Comparison of ENCODE assay signal across 20 cellular contexts in the genomic region with DNA sequence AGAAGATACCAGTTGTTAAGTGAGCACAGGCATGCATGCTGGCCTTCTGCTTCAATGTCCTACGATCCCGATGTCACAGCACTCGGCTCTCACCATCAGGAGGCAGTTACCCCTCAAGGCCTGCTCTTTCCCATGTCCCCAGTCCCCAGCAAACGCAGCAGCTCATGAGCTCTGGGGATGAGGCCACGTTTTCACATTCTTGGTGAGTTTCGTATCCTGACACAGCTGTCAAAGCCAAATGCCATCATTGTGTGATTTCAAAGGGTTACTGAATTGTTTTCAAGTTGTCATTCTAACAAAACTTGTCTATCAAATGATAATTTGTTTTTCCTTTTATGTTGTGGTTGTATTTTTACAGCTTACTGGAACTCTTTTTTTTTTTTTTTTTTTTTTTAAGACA.
DNase-seq lines count a peak whose midpoint lies in the region; FAIRE-seq and TF ChIP-seq lines count a peak whose summit lies in the region.
"Had no signal": no experiment of that assay in that cellular context is flagged by ENCODE, and none has a peak within 500 bp of the region (broad histone marks: within the 10 kb centered on the region; RNA-seq: fewer than 3 reads in every experiment).

No MANE protein-coding gene starts in this region.

- H3K4ac ChIP-seq in mesendoderm (ENCODE audit: low read depth, low read length): no peak overlapping the region

- H3K79me2 ChIP-seq in mesendoderm (ENCODE audit: control insufficient read depth, insufficient read depth, low read length): no peaks in the 10 kb centered on the region
- no peaks in the 10 kb centered on the region for H3K79me2 ChIP-seq in neural cell (replicated peaks; ENCODE audit: insufficient read depth, low read length)

- FAIRE-seq in HTR-8/SVneo (lab: Jason Lieb, UNC): peak; percentile 81
- FAIRE-seq: GM12892, GM18507, H54, HepG2 had no signal

- H3K9ac ChIP-seq in mesendoderm (ENCODE audit: low read length) (no peak overlapping the region), neural cell (ENCODE audit: low read length) (no peak overlapping the region)
- H3K9ac ChIP-seq: BLaER1, GM23248 had no signal

- no peak overlapping the region for H2BK15ac ChIP-seq in mesendoderm (replicated peaks; ENCODE audit: low read depth)

- H4K8ac ChIP-seq in mesendoderm (ENCODE audit: low read depth, low read length): no peak overlapping the region

- peaks cover 5% of the 10 kb centered on the region for H3K4me1 ChIP-seq in mesendoderm (ENCODE audit: control insufficient read depth, low read depth, low read length)

- no peaks in the 10 kb centered on the region for H3F3A ChIP-seq in neural cell (ENCODE audit: insufficient read depth, low read length, poor library complexity, severe bottlenecking)

- H3K4me3 ChIP-seq in mesendoderm (ENCODE audit: low read length) (no peak overlapping the region), neural cell (ENCODE audit: low read length) (no peak overlapping the region)
- H3K4me3 ChIP-seq: BLaER1, GM23248 had no signal

- H3K18ac ChIP-seq in mesendoderm (ENCODE audit: low read length): no peak overlapping the region

- H3K23ac ChIP-seq in mesendoderm (ENCODE audit: low read length): no peak overlapping the region

- no peaks in the 10 kb centered on the region for H3K36me3 ChIP-seq in mesendoderm (ENCODE audit: control insufficient read depth, insufficient read depth, low read length)
- no peaks in the 10 kb centered on the region for H3K36me3 ChIP-seq in neural cell (ENCODE audit: insufficient read depth, low read length)
- H3K36me3 ChIP-seq: BLaER1 had no signal

- TF ChIP-seq CTCF in neural cell (IDR thresholded peaks at IDR 0.05; ENCODE audit: poor library complexity, severe bottlenecking): no peak

- no peak overlapping the region for H3K4me2 ChIP-seq in mesendoderm (ENCODE audit: low read length)
- H3K4me2 ChIP-seq in neural cell (ENCODE audit: low read length): no peak overlapping the region
- H3K4me2 ChIP-seq: BLaER1 had no signal

- no CpG with 5 or more reads among the region's 6 CpGs for WGBS in mesendoderm (ENCODE audit: extremely low coverage, insufficient coverage, low lambda C conversion rate)

- H3K9me2 ChIP-seq in neural cell (ENCODE audit: insufficient read depth, low read length): no peaks in the 10 kb centered on the region

- no peaks in the 10 kb centered on the region for H3K27me3 ChIP-seq in mesendoderm (ENCODE audit: insufficient read depth, low read length, poor library complexity)
- H3K27me3 ChIP-seq in neural cell (ENCODE audit: insufficient read depth, low read depth, low read length): no peaks in the 10 kb centered on the region
- H3K27me3 ChIP-seq: BLaER1 had no signal

- H3K27ac ChIP-seq in mesendoderm (ENCODE audit: low read depth, low read length) (no peak overlapping the region), neural cell (ENCODE audit: low read length) (no peak overlapping the region), substantia nigra (ENCODE audit: low read depth, low read length, poor library complexity, severe bottlenecking) (peak overlapping the region; percentile 3)
- H3K27ac ChIP-seq: BLaER1, GM23248, HL-60 had no signal

- no peak overlapping the region for H2BK5ac ChIP-seq in mesendoderm (ENCODE audit: low read length)

- H3K56ac ChIP-seq in mesendoderm (ENCODE audit: low read length): no peak overlapping the region

- no peaks in the 10 kb centered on the region for H3K9me3 ChIP-seq in neural cell (ENCODE audit: low read length)

- no peaks in the 10 kb centered on the region for H4K20me1 ChIP-seq in neural cell (ENCODE audit: insufficient read depth)
- H4K20me1 ChIP-seq: BLaER1 had no signal

- TF ChIP-seq RAD21 in neural cell (conservative IDR thresholded peaks at IDR 0.05): no peak

- H2AK5ac ChIP-seq in mesendoderm (ENCODE audit: low read length): no peak overlapping the region

- no peaks in the 10 kb centered on the region for H3K79me1 ChIP-seq in mesendoderm (ENCODE audit: low read length)

- no peak for DNase-seq in HTR-8/SVneo (ENCODE audit: insufficient read length, low spot score)
- peak; percentile 39 for DNase-seq in mesendoderm
- DNase-seq in substantia nigra (lab: John Stamatoyannopoulos, UW): peak in 1 of 49 donors; percentile 6
- no peak for DNase-seq in HT-29 (ENCODE audit: low spot score)
- DNase-seq in NCI-H1694 treated with DMSO at 0.1 percent for 48 hours (lab: John Stamatoyannopoulos, UW): no peak
- no peak for DNase-seq in stimulated activated CD4-positive, alpha-beta T cell treated with anti-CD3 and anti-CD28 coated beads, Interleukin-1b, Interleukin-23, amount 100 ng/mL, for 48 hours
- DNase-seq: 8988T; CD4-positive, alpha-beta memory T cell; DMS153; DMS79; GDM1; HCEC 1CT had no signal

- peak; percentile 59 for TF ChIP-seq EP300 in neural cell (conservative IDR thresholded peaks at IDR 0.05; ENCODE audit: poor library complexity, severe bottlenecking)

- H2BK120ac ChIP-seq in mesendoderm (ENCODE audit: low read depth, low read length): no peak overlapping the region

- H2AFZ ChIP-seq in neural cell (ENCODE audit: low read depth, low read length): no peak overlapping the region
- H2AFZ ChIP-seq: GM23248 had no signal

- no peak overlapping the region for H4K5ac ChIP-seq in mesendoderm (ENCODE audit: low read length)

TF ChIP-seq in neural cell, 6 proteins besides CTCF, POLR2A, EP300 and RAD21:
- TF ChIP-seq TAF1 (IDR thresholded peaks at IDR 0.05; ENCODE audit: low read depth): no peak
- no peak for TF ChIP-seq POLR2AphosphoS5 (IDR thresholded peaks at IDR 0.05)
- TF ChIP-seq MXI1 (conservative IDR thresholded peaks at IDR 0.05; ENCODE audit: poor library complexity, severe bottlenecking): no peak
